In the genomic region with DNA sequence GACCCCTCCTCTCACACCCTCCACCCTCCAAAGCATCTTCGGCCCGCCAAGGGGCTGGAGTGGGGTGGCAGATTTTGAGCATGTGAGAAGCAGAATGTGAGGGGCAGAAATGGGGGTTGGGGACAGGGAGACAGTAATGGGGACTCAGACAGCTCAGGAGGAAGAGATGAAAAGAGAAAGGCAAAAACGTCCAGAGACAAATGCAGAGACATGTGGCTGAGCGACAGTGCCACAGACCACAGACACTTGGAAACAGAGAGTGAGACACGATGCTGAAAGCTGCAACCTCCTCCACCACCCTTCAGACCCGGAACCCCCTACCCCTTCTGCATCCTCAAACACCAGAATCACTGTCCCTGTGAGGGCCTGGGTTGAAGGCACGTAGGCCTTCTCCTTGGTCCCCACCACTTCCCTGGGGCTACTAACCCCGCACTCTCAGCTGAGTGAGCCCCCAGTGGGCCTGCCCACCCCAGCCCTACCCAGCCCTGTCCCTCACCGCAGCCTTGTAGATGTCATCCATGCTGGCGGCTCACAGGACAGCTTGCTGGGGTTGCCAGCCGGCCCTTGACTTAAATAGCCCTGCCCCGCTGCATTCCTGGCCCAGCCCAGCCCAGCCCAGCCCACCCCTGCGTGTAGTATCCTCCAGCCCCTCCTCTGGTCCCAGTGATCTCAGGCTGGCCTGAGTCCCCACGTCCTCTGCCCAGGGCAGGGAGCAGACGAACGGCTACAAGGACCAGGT, we compare ENCODE assay signal across 9 cellular contexts. TPM values are rescaled to one million over a fixed set of nuclear protein-coding genes. Genes with fewer than 3 reads are reported as not detected.
DNase-seq lines count a peak whose midpoint lies in the region; ATAC-seq and TF ChIP-seq lines count a peak whose summit lies in the region.
"Had no signal": no experiment of that assay in that cellular context is flagged by ENCODE, and none has a peak within 500 bp of the region (broad histone marks: within the 10 kb centered on the region; RNA-seq: fewer than 3 reads in every experiment).

A gene (minus strand): TSS at position 546 of the 739 bp plus-strand sequence. CDS start 26 bp downstream, at position 520.

- H3K36me3 ChIP-seq in WERI-Rb-1 = peaks cover 23% of the 10 kb centered on the region
- H3K36me3 ChIP-seq in cardiac muscle cell = peaks cover 32% of the 10 kb centered on the region

- peak within 1 kb of the TSS; percentile 94 for H3K27ac ChIP-seq in WERI-Rb-1
- H3K27ac ChIP-seq in cardiac muscle cell = peak within 1 kb of the TSS; percentile 99

- ATAC-seq in GM21381 (IDR thresholded peaks at IDR 0.05; ENCODE audit: unreplicated experiment) = no peak

- H3K4me1 ChIP-seq in cardiac muscle cell (ENCODE audit: low read depth) = peaks cover 49% of the 10 kb centered on the region

- no peaks in the 10 kb centered on the region for H3K27me3 ChIP-seq in WERI-Rb-1 (ENCODE audit: insufficient read depth, low read depth, severe bottlenecking)
- no peaks in the 10 kb centered on the region for H3K27me3 ChIP-seq in cardiac muscle cell

- TF ChIP-seq CTCF in GM12865 (IDR thresholded peaks at IDR 0.05; ENCODE audit: insufficient read depth, low read depth, low read length, missing control alignments) (no peak), WERI-Rb-1 (IDR thresholded peaks at IDR 0.05; ENCODE audit: low read depth, low read length) (no peak), cardiac muscle cell (IDR thresholded peaks at IDR 0.05; ENCODE audit: low read depth, low read length) (no peak), retinal pigment epithelial cell (conservative IDR thresholded peaks at IDR 0.05; ENCODE audit: low read depth, low read length) (no peak), GM10266 (IDR thresholded peaks at IDR 0.05; ENCODE audit: control insufficient read depth, insufficient read depth, low read depth, missing control alignments) (no peak)

- H3K9me3 ChIP-seq in WERI-Rb-1 (ENCODE audit: severe bottlenecking) (no peaks in the 10 kb centered on the region), cardiac muscle cell (ENCODE audit: low read depth) (no peaks in the 10 kb centered on the region)

- no peak for DNase-seq in GM12865 (ENCODE audit: low read depth)
- DNase-seq in WERI-Rb-1 = peak; percentile 43
- peak in 1 of 2 donors; percentile 90 for DNase-seq in cardiac muscle cell (ENCODE audit: low read depth in 1 of 2, low spot score in 1 of 2)
- DNase-seq in retinal pigment epithelial cell (ENCODE audit: low read depth) = no peak
- DNase-seq in GM10266 (ENCODE audit: extremely low spot score) = no peak
- no peak for DNase-seq in stimulated activated CD4-positive, alpha-beta T cell treated with anti-CD3 and anti-CD28 coated beads, Interleukin-1b, Interleukin-23, amount 100 ng/mL, for 48 hours
- no peak for DNase-seq in superior temporal gyrus (ENCODE audit: extremely low spot score)
- DNase-seq: stimulated activated CD4-positive, alpha-beta T cell treated with anti-CD3 and anti-CD28 coated beads, Interleukin-4, amount 100 ng/mL, for 24 hours had no signal

- peak within 1 kb of the TSS; percentile 96 for H3K4me3 ChIP-seq in GM12865 (ENCODE audit: low read depth, low read length)
- H3K4me3 ChIP-seq in WERI-Rb-1 (ENCODE audit: low read depth, low read length) = no peak within 1 kb of the TSS; the same call in 1 of the 2 replicates
- peak within 1 kb of the TSS; percentile 59 for H3K4me3 ChIP-seq in cardiac muscle cell
- H3K4me3 ChIP-seq in retinal pigment epithelial cell (ENCODE audit: low read length) = peak within 1 kb of the TSS; percentile 19

RNA-seq across cellular contexts. Expression of the gene that starts here (rescaled TPM):
- 1,875 and 4,623 TPM in 2 replicates for total RNA-seq in cardiac muscle cell
- polyA plus RNA-seq in cardiac muscle cell = 1,312 and 3,313 TPM in 2 replicates
